ENCODE assay signal across 8 cellular contexts in the genomic region with DNA sequence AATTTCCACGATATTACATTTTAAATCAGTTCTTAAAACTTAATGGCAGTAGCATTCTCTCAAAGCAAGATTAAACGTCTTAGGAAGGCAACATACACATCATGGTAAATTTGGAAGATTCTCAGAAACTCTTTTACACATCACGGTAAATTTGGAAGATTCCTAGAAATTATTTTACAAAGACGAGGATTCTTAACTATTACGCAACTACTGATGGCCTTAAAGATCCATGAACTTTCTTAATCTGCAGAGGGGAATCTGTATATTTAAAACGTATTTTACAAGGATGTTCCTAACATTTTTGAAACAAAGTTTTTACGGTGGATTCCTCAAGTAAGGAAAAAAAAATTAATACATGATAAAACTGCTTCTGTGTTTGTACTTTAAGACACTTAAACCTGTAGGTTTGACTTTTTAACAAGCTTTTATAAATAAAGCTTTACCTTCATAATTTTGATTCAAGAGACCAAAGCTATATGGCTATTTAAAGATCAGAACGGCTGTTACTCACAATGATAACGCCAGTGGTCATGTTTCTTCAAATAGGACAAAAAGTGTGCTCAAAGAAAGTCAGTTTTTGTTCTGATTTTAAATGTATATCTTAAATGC. TPM values are rescaled to one million over a fixed set of nuclear protein-coding genes. Genes with fewer than 3 reads are reported as not detected.
DNase-seq lines count a peak whose midpoint lies in the region; ATAC-seq, FAIRE-seq and TF ChIP-seq lines count a peak whose summit lies in the region.

No MANE protein-coding gene starts in this region.

- intact Hi-C loops in pancreas (cut with DNase I) = no loop called here

- FAIRE-seq in pancreas (lab: Jason Lieb, UNC) = peak; percentile 13
- FAIRE-seq in GM12891 (lab: Jason Lieb, UNC) = no peak

- 44 to 45% methylated on average over 9 of the region's 9 CpGs for WGBS in pancreas, 2 donors

- no peak overlapping the region for H2AFZ ChIP-seq in OCI-LY3 (ENCODE audit: low read depth, low read length)

- H3K36me3 ChIP-seq in OCI-LY3 (replicated peaks; ENCODE audit: low read depth, low read length) (no peaks in the 10 kb centered on the region), endocrine pancreas (ENCODE audit: control insufficient read depth, insufficient read depth, low read length) (no peaks in the 10 kb centered on the region), pancreas (no peaks in the 10 kb centered on the region)

- no peak for TF ChIP-seq CTCF in GM12865 (IDR thresholded peaks at IDR 0.05; ENCODE audit: insufficient read depth, low read depth, low read length, missing control alignments)
- TF ChIP-seq CTCF in OCI-LY3 (IDR thresholded peaks at IDR 0.05; ENCODE audit: low read depth, low read length) = no peak
- no peak for TF ChIP-seq CTCF in pancreas (IDR thresholded peaks at IDR 0.05)

- H3K4me3 ChIP-seq in GM12865 (ENCODE audit: low read depth, low read length) (peak overlapping the region; percentile 95), OCI-LY3 (ENCODE audit: low read length) (peak overlapping the region; percentile 85), endocrine pancreas (ENCODE audit: control insufficient read depth, insufficient read depth, low read length) (peak overlapping the region; percentile 93), pancreas (peak overlapping the region in 3 of 4 donors; percentile 61 to 94 (median 88))

- no peaks in the 10 kb centered on the region for H3K9me3 ChIP-seq in OCI-LY3 (ENCODE audit: insufficient read depth, low read length)
- H3K9me3 ChIP-seq in endocrine pancreas (ENCODE audit: control insufficient read depth, low read length) = no peaks in the 10 kb centered on the region
- no peaks in the 10 kb centered on the region for H3K9me3 ChIP-seq in pancreas

- ATAC-seq in pancreas = no peak
- no peak for ATAC-seq in activated CD4-positive, CD25-positive, alpha-beta regulatory T cell treated with anti-CD3 and anti-CD28 coated beads, Interleukin-2, amount 50 U/mL, for 24 hours
- no peak for ATAC-seq in HG03135 (IDR thresholded peaks at IDR 0.05; ENCODE audit: unreplicated experiment)

- H3K27me3 ChIP-seq in OCI-LY3 (ENCODE audit: low read depth, low read length) = no peaks in the 10 kb centered on the region
- no peaks in the 10 kb centered on the region for H3K27me3 ChIP-seq in endocrine pancreas (ENCODE audit: control insufficient read depth, insufficient read depth, low read length)
- no peaks in the 10 kb centered on the region for H3K27me3 ChIP-seq in pancreas

- H3K9ac ChIP-seq in OCI-LY3 (ENCODE audit: low read length) (peak overlapping the region; percentile 85), endocrine pancreas (ENCODE audit: control insufficient read depth, insufficient read depth, low read length) (no peak overlapping the region)

- TF ChIP-seq POLR2A in GM12891 (IDR thresholded peaks at IDR 0.05; ENCODE audit: low read depth, low read length) = no peak

- H3K4me1 ChIP-seq in OCI-LY3 (ENCODE audit: low read length) (peaks cover 19% of the 10 kb centered on the region), endocrine pancreas (ENCODE audit: control insufficient read depth, insufficient read depth, low read length) (peaks cover 10% of the 10 kb centered on the region), pancreas (peaks cover 0 to 23% (median 14%) of the 10 kb centered on the region in 3 donors)

- peaks cover 63% of the 10 kb centered on the region for H3K79me2 ChIP-seq in OCI-LY3 (ENCODE audit: low read length)

- H4K20me1 ChIP-seq in OCI-LY3 (ENCODE audit: insufficient read depth, low read length) = peaks cover 31% of the 10 kb centered on the region

- DNase-seq in GM12865 (ENCODE audit: low read depth) = no peak
- no peak for DNase-seq in pancreas
- no peak for DNase-seq in NCI-H2227 treated with DMSO at 0.1 percent for 48 hours (lab: John Stamatoyannopoulos, UW)
- no peak for DNase-seq in GM12891 (ENCODE audit: insufficient read length, low spot score)

- peak overlapping the region; percentile 73 for H3K4me2 ChIP-seq in OCI-LY3 (ENCODE audit: low read length)

- H3K27ac ChIP-seq in OCI-LY3 (ENCODE audit: low read length) (no peak overlapping the region), pancreas (no peak overlapping the region)

TF ChIP-seq in GM12891, 5 proteins besides CTCF, POLR2A, EP300 and RAD21:
- TF ChIP-seq TAF1 (IDR thresholded peaks at IDR 0.05; ENCODE audit: low read depth, low read length) (no peak), POLR2AphosphoS5 (IDR thresholded peaks at IDR 0.05; ENCODE audit: low read depth, low read length) (no peak), PAX5 (IDR thresholded peaks at IDR 0.05; ENCODE audit: insufficient read depth, low read length, severe bottlenecking) (no peak), SPI1 (IDR thresholded peaks at IDR 0.05; ENCODE audit: low read depth, low read length) (no peak), POU2F2 (IDR thresholded peaks at IDR 0.05; ENCODE audit: low read depth, low read length) (no peak)

RNA-seq across cellular contexts. Expression of gene ATF2, which starts 1.7 kb away (rescaled TPM):
- 10 to 100 TPM; 18.0 to 36.1 (median 24.7) TPM for total RNA-seq in pancreas
- polyA plus RNA-seq in pancreas = 10 to 100 TPM in 1 of 2 donors, 1 to 10 TPM in 1; 7.9 to 14.0 TPM
- polyA plus RNA-seq in GM12891 (2012; ENCODE audit: low read depth, missing spikeins) = 13.4 TPM

RNA-seq across cellular contexts. Expression of gene ATP5MC3, which starts 15.2 kb away (rescaled TPM):
- 10 to 100 TPM; 36.8 to 74.6 (median 66.2) TPM for total RNA-seq in pancreas
- 100 to 1,000 TPM in 1 of 2 donors, 10 to 100 TPM in 1; 45.0 to 118 TPM for polyA plus RNA-seq in pancreas
- 461 TPM for polyA plus RNA-seq in GM12891 (2012; ENCODE audit: low read depth, missing spikeins)
